33 cellular contexts compared by ENCODE assay signal in genomic region chr9:125380406-125380805, GRCh38.
A peak's percentile ranks its signal among the peaks of the same experiment; 100 is the strongest.
DNase-seq lines count a peak whose midpoint lies in the region; ATAC-seq and TF ChIP-seq lines count a peak whose summit lies in the region.
"Had no signal": no experiment of that assay in that cellular context is flagged by ENCODE, and none has a peak within 500 bp of the region (broad histone marks: within the 10 kb centered on the region; RNA-seq: fewer than 3 reads in every experiment).

No MANE protein-coding gene starts in this region.

- TF ChIP-seq CTCF in glutamatergic neuron (IDR thresholded peaks at IDR 0.05; ENCODE audit: partially characterized antibody, unreplicated experiment) = no peak

- ATAC-seq in HG03354 (IDR thresholded peaks at IDR 0.05; ENCODE audit: poor library complexity, severe bottlenecking, unreplicated experiment) = no peak
- ATAC-seq in left ventricle myocardium superior = no peak
- ATAC-seq: GM12878; right cardiac atrium; stimulated activated naive CD8-positive, alpha-beta T cell treated with anti-CD3 and anti-CD28 coated beads, Interleukin-15, Interleukin-2, amounts not matched to agents 100 U/mL and 50 U/mL, for 24 hours had no signal

- no peaks in the 10 kb centered on the region for H3K36me3 Mint-ChIP-seq in glutamatergic neuron (ENCODE audit: unreplicated experiment)
- H3K36me3 Mint-ChIP-seq: activated naive CD8-positive, alpha-beta T cell treated with anti-CD3 and anti-CD28 coated beads for 36 hours; CD4-positive, alpha-beta memory T cell; immature natural killer cell had no signal

- intact Hi-C loops in left ventricle myocardium superior (cut with micrococcal nuclease) = no loop called here

- in situ Hi-C loops in ACHN (cut with HindIII; ENCODE audit: low pct_ligation_motif_present, low pct_unique_long_range_greater_than_20kb, low sequenced_read_pairs) = no loop called here

- H3K4me3 Mint-ChIP-seq in glutamatergic neuron (ENCODE audit: unreplicated experiment) = no peak overlapping the region
- H3K4me3 Mint-ChIP-seq: activated naive CD8-positive, alpha-beta T cell treated with anti-CD3 and anti-CD28 coated beads for 36 hours; B cell; CD4-positive, alpha-beta memory T cell; immature natural killer cell; neural crest cell had no signal

- no peaks in the 10 kb centered on the region for H3K9me3 Mint-ChIP-seq in glutamatergic neuron (ENCODE audit: unreplicated experiment)
- H3K9me3 Mint-ChIP-seq: activated naive CD8-positive, alpha-beta T cell treated with anti-CD3 and anti-CD28 coated beads for 36 hours; CD4-positive, alpha-beta memory T cell; immature natural killer cell; neural crest cell had no signal

- H3K27ac Mint-ChIP-seq in glutamatergic neuron (ENCODE audit: unreplicated experiment) = no peak overlapping the region
- H3K27ac Mint-ChIP-seq: activated naive CD8-positive, alpha-beta T cell treated with anti-CD3 and anti-CD28 coated beads for 36 hours; B cell; immature natural killer cell had no signal

- DNase-seq in 8988T (peak; percentile 70), HK-2 (ENCODE audit: unreplicated experiment) (peak; percentile 29), RKO (ENCODE audit: low spot score) (peak; percentile 37), glutamatergic neuron (peak; percentile 45), ACHN (no peak), left ventricle myocardium superior (no peak), NCI-H82 treated with DMSO at 0.1 percent for 48 hours (lab: John Stamatoyannopoulos, UW; ENCODE audit: unreplicated experiment) (no peak)
- DNase-seq: activated CD4-positive, alpha-beta T cell treated with anti-CD3 and anti-CD28 coated beads for 48 hours; activated CD8-positive, alpha-beta memory T cell treated with anti-CD3 and anti-CD28 coated beads for 24 hours; activated naive CD8-positive, alpha-beta T cell treated with anti-CD3 and anti-CD28 coated beads for 36 hours; anterior cingulate cortex; CD4-positive, alpha-beta memory T cell; colonic mucosa; effector CD4-positive, alpha-beta T cell; hypothalamus; immature natural killer cell; Karpas-422; mesendoderm; MV-4-11; NCI-H1436 treated with DMSO at 0.1 percent for 48 hours; NCI-H82; Right ventricle myocardium superior; stimulated activated CD4-positive, alpha-beta T cell treated with anti-CD3 and anti-CD28 coated beads, Interleukin-1b, Interleukin-23, amount 100 ng/mL, for 48 hours; stimulated activated naive CD8-positive, alpha-beta T cell treated with anti-CD3 and anti-CD28 coated beads, Interleukin-15, Interleukin-2, amounts not matched to agents 100 U/mL and 50 U/mL, for 24 hours; SW 1271; T-helper 9 cell; testis; WERI-Rb-1 had no signal

- H3K27me3 Mint-ChIP-seq in glutamatergic neuron (ENCODE audit: unreplicated experiment) = peaks cover 2% of the 10 kb centered on the region
- H3K27me3 Mint-ChIP-seq: activated naive CD8-positive, alpha-beta T cell treated with anti-CD3 and anti-CD28 coated beads for 36 hours had no signal

- peaks cover 10% of the 10 kb centered on the region for H3K4me1 Mint-ChIP-seq in glutamatergic neuron (ENCODE audit: low read depth, unreplicated experiment)
- H3K4me1 Mint-ChIP-seq: activated naive CD8-positive, alpha-beta T cell treated with anti-CD3 and anti-CD28 coated beads for 36 hours; B cell; CD4-positive, alpha-beta memory T cell; immature natural killer cell; neural crest cell had no signal

Comparison
In these comparisons a context has a peak if more than half of its experiments do, and no peak if none do; other contexts are left out.
1. DNase-seq: peak in 8988T (single experiment), HK-2 (single experiment), RKO (single experiment) and glutamatergic neuron (single experiment); none in ACHN (single experiment), left ventricle myocardium superior (single experiment) and NCI-H82 treated with DMSO at 0.1 percent for 48 hours (single experiment).